ENCODE assay signal across 14 cellular contexts in genomic region chr17:82359451-82360074, GRCh38. TPM values are rescaled to one million over a fixed set of nuclear protein-coding genes. Genes with fewer than 3 reads are reported as not detected.
DNase-seq lines count a peak whose midpoint lies in the region; ATAC-seq, FAIRE-seq and TF ChIP-seq lines count a peak whose summit lies in the region.
"Not testable (repeated sequence)": the region's sequence is repeated elsewhere in the genome, so short reads cannot be mapped to it uniquely, and the experiment has no call there.
"Had no signal": no experiment of that assay in that cellular context is flagged by ENCODE, and none has a peak within 500 bp of the region (broad histone marks: within the 10 kb centered on the region; RNA-seq: fewer than 3 reads in every experiment).

No MANE protein-coding gene starts in this region.

- peaks cover 20% of the 10 kb centered on the region for H4K20me1 ChIP-seq in DND-41 (ENCODE audit: insufficient read depth, low read length)
- H4K20me1 ChIP-seq in OCI-LY3 (ENCODE audit: insufficient read depth, low read length); astrocyte (ENCODE audit: insufficient read depth, low read length); osteoblast (ENCODE audit: insufficient read depth, low read length): not testable (repeated sequence)

- POLR2A ChIA-PET in A549 (lab: Yijun Ruan, JAX): not testable (repeated sequence)

- not testable (repeated sequence) for H3K18ac ChIP-seq in mesenchymal stem cell (ENCODE audit: low read depth in 1 of 2, low read length in 2 of 2)

- H3K36me3 Mint-ChIP-seq in astrocyte (ENCODE audit: low read depth, unreplicated experiment): not testable (repeated sequence)

- peaks cover 22% of the 10 kb centered on the region for H3K36me3 ChIP-seq in DND-41 (ENCODE audit: insufficient read depth, low read length)
- H3K36me3 ChIP-seq in KOPT-K1 (ENCODE audit: insufficient read depth, low read length); OCI-LY3 (replicated peaks; ENCODE audit: low read depth, low read length); astrocyte (ENCODE audit: insufficient read depth, low read length); mesenchymal stem cell (ENCODE audit: control insufficient read depth in 1 of 2, insufficient read depth in 2 of 2, low read depth in 1 of 2, low read length in 2 of 2); osteoblast (ENCODE audit: insufficient read depth, low read length): not testable (repeated sequence)

- 0% methylated on average over 1 of the region's 1 CpG for WGBS in A549 (ENCODE audit: missing lambda C conversion rate)
- WGBS in mesenchymal stem cell: 68% methylated on average over 1 of the region's 1 CpG

- not testable (repeated sequence) for ATAC-seq in A549; DND-41 (ENCODE audit: insufficient read depth, low read depth)

- not testable (repeated sequence) for FAIRE-seq in A549 (lab: Jason Lieb, UNC)
- FAIRE-seq in astrocyte (lab: Jason Lieb, UNC): peak; percentile 32

- not testable (repeated sequence) for H3K4me3 Mint-ChIP-seq in astrocyte (ENCODE audit: unreplicated experiment)

- H2AK5ac ChIP-seq in mesenchymal stem cell (ENCODE audit: low read length, severe bottlenecking): not testable (repeated sequence)

- H3K27me3 Mint-ChIP-seq in astrocyte (ENCODE audit: low read depth, unreplicated experiment): peaks cover 41% of the 10 kb centered on the region

- TF ChIP-seq RAD21 in A549 (conservative IDR thresholded peaks at IDR 0.05 in 1 of 2, IDR thresholded peaks at IDR 0.05 in 1 of 2): not testable (repeated sequence)

- not testable (repeated sequence) for H2BK120ac ChIP-seq in mesenchymal stem cell (ENCODE audit: low read depth, low read length)

- not testable (repeated sequence) for TF ChIP-seq EP300 in A549 (IDR thresholded peaks at IDR 0.05)

- CTCF ChIA-PET in A549 (lab: Yijun Ruan, JAX): interaction anchor here (1.0 kb wide), 1 partner anchor 9 kb away, joined by 4 read pairs; no protein-coding TSS in a partner anchor

- peak overlapping the region; percentile 3; the same call in 1 of the 2 replicates for H2AFZ ChIP-seq in DND-41 (ENCODE audit: low read depth, low read length)
- H2AFZ ChIP-seq in OCI-LY3 (ENCODE audit: low read depth, low read length); astrocyte (ENCODE audit: low read depth, low read length); mesenchymal stem cell (ENCODE audit: low read depth, low read length); osteoblast (ENCODE audit: low read length): not testable (repeated sequence)

- H4K91ac ChIP-seq in mesenchymal stem cell (ENCODE audit: low read length): not testable (repeated sequence)

- not testable (repeated sequence) for H3K4me1 Mint-ChIP-seq in astrocyte (ENCODE audit: low read depth, unreplicated experiment)

- H3K14ac ChIP-seq in mesenchymal stem cell (ENCODE audit: low read length in 2 of 2): not testable (repeated sequence)

- H2BK15ac ChIP-seq in mesenchymal stem cell (ENCODE audit: low read depth, poor library complexity, severe bottlenecking): not testable (repeated sequence)

- not testable (repeated sequence) for H3K23ac ChIP-seq in mesenchymal stem cell (ENCODE audit: low read length in 2 of 2)

- not testable (repeated sequence) for H3K4me3 ChIP-seq in A549; OCI-LY3 (ENCODE audit: low read length); astrocyte (ENCODE audit: insufficient read depth, low read depth, low read length); mesenchymal stem cell (ENCODE audit: insufficient read depth in 1 of 2, low read depth in 1 of 2, low read length in 2 of 2); osteoblast (ENCODE audit: insufficient read depth, low read length)
- peak overlapping the region; percentile 2 to 56; a peak in 3 of 4 replicates for H3K4me3 ChIP-seq in DND-41 (ENCODE audit: low read depth in 1 of 2, low read length in 2 of 2)

- H4K8ac ChIP-seq in mesenchymal stem cell (ENCODE audit: low read length): not testable (repeated sequence)

- H3K4me1 ChIP-seq in A549: peaks cover 17% of the 10 kb centered on the region
- H3K4me1 ChIP-seq in DND-41 (ENCODE audit: insufficient read depth, low read length): peaks cover 53% of the 10 kb centered on the region
- H3K4me1 ChIP-seq in OCI-LY3 (ENCODE audit: low read length): peaks cover 34% of the 10 kb centered on the region
- H3K4me1 ChIP-seq in astrocyte (ENCODE audit: insufficient read depth, low read length); osteoblast (ENCODE audit: insufficient read depth, low read length): not testable (repeated sequence)
- peaks cover 27% of the 10 kb centered on the region for H3K4me1 ChIP-seq in mesenchymal stem cell (ENCODE audit: control insufficient read depth, insufficient read depth, low read depth, low read length)

- H3K27ac ChIP-seq in A549 (peak overlapping the region in 1 of 2 experiments; percentile 70; a peak in 2 of 6 replicates), DND-41 (ENCODE audit: low read length) (peak overlapping the region; percentile 78), KOPT-K1 (ENCODE audit: low read depth, low read length, poor library complexity, severe bottlenecking) (peak overlapping the region; percentile 57), OCI-LY3 (ENCODE audit: low read length) (peak overlapping the region; percentile 41)
- not testable (repeated sequence) for H3K27ac ChIP-seq in astrocyte (ENCODE audit: low read depth, low read length); mesenchymal stem cell (ENCODE audit: low read length, poor library complexity, severe bottlenecking); osteoblast (ENCODE audit: low read depth, low read length)

- H3K4ac ChIP-seq in mesenchymal stem cell (ENCODE audit: low read depth in 1 of 2, low read length in 2 of 2): not testable (repeated sequence)

- H3K27me3 ChIP-seq in DND-41 (ENCODE audit: insufficient read depth, low read length, poor library complexity); OCI-LY3 (ENCODE audit: low read depth, low read length); astrocyte (ENCODE audit: insufficient read depth, low read length): not testable (repeated sequence)
- H3K27me3 ChIP-seq in mesenchymal stem cell (ENCODE audit: control insufficient read depth in 1 of 2, insufficient read depth in 1 of 2, low read length in 2 of 2): peaks cover 11 to 44% of the 10 kb centered on the region in 2 experiments
- peaks cover 20% of the 10 kb centered on the region for H3K27me3 ChIP-seq in osteoblast (ENCODE audit: insufficient read depth, low read length)

- peaks cover 26% of the 10 kb centered on the region for H3K79me2 ChIP-seq in DND-41 (ENCODE audit: insufficient read depth, low read length)
- H3K79me2 ChIP-seq in OCI-LY3 (ENCODE audit: low read length); astrocyte (ENCODE audit: insufficient read depth, low read length); osteoblast (ENCODE audit: insufficient read depth, low read length): not testable (repeated sequence)

- peak overlapping the region; percentile 55 for H3K9ac ChIP-seq in DND-41 (ENCODE audit: low read depth, low read length)
- not testable (repeated sequence) for H3K9ac ChIP-seq in OCI-LY3 (ENCODE audit: low read length); astrocyte (ENCODE audit: low read length); mesenchymal stem cell (ENCODE audit: low read length)

- H3K4me2 ChIP-seq in A549; OCI-LY3 (ENCODE audit: low read length); astrocyte (ENCODE audit: low read length); mesenchymal stem cell (ENCODE audit: low read length, poor library complexity, severe bottlenecking); osteoblast (ENCODE audit: insufficient read depth, low read length): not testable (repeated sequence)
- H3K4me2 ChIP-seq in DND-41 (ENCODE audit: insufficient read depth, low read length): peak overlapping the region; percentile 63

- H3K27ac Mint-ChIP-seq in astrocyte (ENCODE audit: unreplicated experiment): not testable (repeated sequence)

- not testable (repeated sequence) for H3K9me3 ChIP-seq in A549; DND-41 (ENCODE audit: insufficient read depth, low read length, severe bottlenecking); KOPT-K1 (ENCODE audit: insufficient read depth, low read length, poor library complexity, severe bottlenecking); OCI-LY3 (ENCODE audit: insufficient read depth, low read length); astrocyte (ENCODE audit: insufficient read depth, low read depth, low read length); mesenchymal stem cell (ENCODE audit: control insufficient read depth, low read length); osteoblast (ENCODE audit: low read depth, low read length)

- TF ChIP-seq CTCF in A549 (IDR thresholded peaks at IDR 0.05); DND-41 (IDR thresholded peaks at IDR 0.05; ENCODE audit: borderline replicate concordance, extremely low read depth, low read length, poor library complexity, severe bottlenecking); OCI-LY3 (IDR thresholded peaks at IDR 0.05; ENCODE audit: low read depth, low read length); astrocyte (IDR thresholded peaks at IDR 0.05; ENCODE audit: insufficient read depth, low read depth, low read length); osteoblast (IDR thresholded peaks at IDR 0.05; ENCODE audit: extremely low read depth, low read depth, low read length): not testable (repeated sequence)

- not testable (repeated sequence) for DNase-seq in A549 (ENCODE audit: low read depth in 1 of 2, low spot score in 1 of 2); DND-41; astrocyte (ENCODE audit: low read depth)
- DNase-seq in mesenchymal stem cell (peak; percentile 21), osteoblast (ENCODE audit: insufficient read length, low spot score, missing footprints) (peak; percentile 30)

- TF ChIP-seq POLR2A in A549 (IDR thresholded peaks at IDR 0.05; ENCODE audit: low read length): not testable (repeated sequence)

- not testable (repeated sequence) for H2BK12ac ChIP-seq in mesenchymal stem cell (ENCODE audit: low read length in 2 of 2)

- not testable (repeated sequence) for H3K9me3 Mint-ChIP-seq in astrocyte (ENCODE audit: unreplicated experiment)

- H3K79me1 ChIP-seq in mesenchymal stem cell (replicated peaks; ENCODE audit: low read length, poor library complexity, severe bottlenecking): not testable (repeated sequence)

- H2BK5ac ChIP-seq in mesenchymal stem cell (ENCODE audit: low read depth, low read length, poor library complexity, severe bottlenecking): not testable (repeated sequence)

RNA-seq across cellular contexts. Expression of gene TEX19, which starts 0.5 kb away (rescaled TPM):
- polyA plus RNA-seq in A549 (2011; rRNA removed) (0.32 and 0.43 TPM in 2 replicates), A549 (2017; fragmentation: RNase III; extraction: RNeasy Plus Mini Kit Qiagen cat#74134 plus additional on column Dnase treatment) (0.50 to 0.66 TPM (median 0.55 TPM) in 3 replicates)
- 0.74 and 0.80 TPM in 2 replicates for polyA plus RNA-seq in A549 (2012; cell fraction: cytosol; rRNA removed)
- polyA plus RNA-seq in A549 (2012; cell fraction: nucleus; rRNA removed): 0.55 and 0.59 TPM in 2 replicates
- polyA minus RNA-seq in A549 (2011; rRNA and poly(A)+ RNA removed): 0.44 and 0.58 TPM in 2 replicates
- total RNA-seq in astrocyte (not detected in 2 replicates), osteoblast (under 0.01 and 0.29 TPM in 2 replicates)
- 0.03 TPM for polyA plus RNA-seq in mesenchymal stem cell (2013, experiment 1 of 2)
- polyA plus RNA-seq in mesenchymal stem cell (2013, experiment 2 of 2): not detected
- total RNA-seq: CD4-positive, alpha-beta T cell; Daoy had no signal

RNA-seq across cellular contexts. Expression of gene UTS2R, which starts 12.0 kb away (rescaled TPM):
- polyA plus RNA-seq in A549 (2011; rRNA removed) (not detected in 2 replicates), A549 (2017; fragmentation: RNase III; extraction: RNeasy Plus Mini Kit Qiagen cat#74134 plus additional on column Dnase treatment) (not detected in 3 replicates)
- polyA plus RNA-seq in A549 (2012; cell fraction: cytosol; rRNA removed): not detected in 2 replicates
- 0.06 and 0.11 TPM in 2 replicates for polyA plus RNA-seq in A549 (2012; cell fraction: nucleus; rRNA removed)
- polyA minus RNA-seq in A549 (2011; rRNA and poly(A)+ RNA removed): not detected in 2 replicates
- total RNA-seq in astrocyte (not detected in 2 replicates), osteoblast (not detected in 2 replicates)
- not detected for polyA plus RNA-seq in mesenchymal stem cell (2013, experiment 1 of 2)
- polyA plus RNA-seq in mesenchymal stem cell (2013, experiment 2 of 2): not detected
- total RNA-seq: CD4-positive, alpha-beta T cell; Daoy; H7 had no signal
- polyA plus RNA-seq: AG04450, GM23338, IgD-negative memory B cell had no signal

RNA-seq across cellular contexts. Expression of gene SECTM1, which starts 26.0 kb away (rescaled TPM):
- 0.22 and 0.58 TPM in 2 replicates for polyA plus RNA-seq in A549 (2011; rRNA removed)
- polyA plus RNA-seq in A549 (2012; cell fraction: cytosol; rRNA removed): 0.31 and 0.52 TPM in 2 replicates
- 0.58 and 0.83 TPM in 2 replicates for polyA plus RNA-seq in A549 (2012; cell fraction: nucleus; rRNA removed)
- polyA plus RNA-seq in A549 (2017; fragmentation: RNase III; extraction: RNeasy Plus Mini Kit Qiagen cat#74134 plus additional on column Dnase treatment): 1.5 to 2.5 TPM (median 2.0 TPM) in 3 replicates
- polyA minus RNA-seq in A549 (2011; rRNA and poly(A)+ RNA removed): not detected in 2 replicates
- 0.27 TPM in 1 of 2 replicates, not detected in the other for total RNA-seq in astrocyte
- 3.1 TPM for polyA plus RNA-seq in mesenchymal stem cell (2013, experiment 1 of 2)
- polyA plus RNA-seq in mesenchymal stem cell (2013, experiment 2 of 2): 3.2 TPM
- total RNA-seq in osteoblast: 5.8 and 11.5 TPM in 2 replicates

RNA-seq across cellular contexts. Expression of gene CD7, which starts 42.2 kb away (rescaled TPM):
- polyA plus RNA-seq in A549 (2011; rRNA removed): not detected in 2 replicates
- polyA plus RNA-seq in A549 (2012; cell fraction: cytosol; rRNA removed): not detected in 2 replicates
- polyA plus RNA-seq in A549 (2012; cell fraction: nucleus; rRNA removed): 0.07 TPM in 1 of 2 replicates, not detected in the other
- not detected in 3 replicates for polyA plus RNA-seq in A549 (2017; fragmentation: RNase III; extraction: RNeasy Plus Mini Kit Qiagen cat#74134 plus additional on column Dnase treatment)
- not detected in 2 replicates for polyA minus RNA-seq in A549 (2011; rRNA and poly(A)+ RNA removed)
- 0.18 and 0.24 TPM in 2 replicates for total RNA-seq in astrocyte
- polyA plus RNA-seq in mesenchymal stem cell (2013, experiment 1 of 2): 0.03 TPM
- polyA plus RNA-seq in mesenchymal stem cell (2013, experiment 2 of 2): 0.12 TPM
- not detected in 2 replicates for total RNA-seq in osteoblast
- total RNA-seq: A673, Daoy had no signal

RNA-seq across cellular contexts. Expression of gene HEXD, which starts 58.6 kb away (rescaled TPM):
- polyA plus RNA-seq in A549 (2011; rRNA removed) (18.0 and 18.4 TPM in 2 replicates), A549 (2017; fragmentation: RNase III; extraction: RNeasy Plus Mini Kit Qiagen cat#74134 plus additional on column Dnase treatment) (15.9 to 21.4 TPM (median 19.5 TPM) in 3 replicates)
- polyA plus RNA-seq in A549 (2012; cell fraction: cytosol; rRNA removed): 16.4 and 22.2 TPM in 2 replicates
- polyA plus RNA-seq in A549 (2012; cell fraction: nucleus; rRNA removed): 121 and 156 TPM in 2 replicates
- 15.9 and 16.2 TPM in 2 replicates for polyA minus RNA-seq in A549 (2011; rRNA and poly(A)+ RNA removed)
- total RNA-seq in astrocyte (11.1 and 15.0 TPM in 2 replicates), osteoblast (13.0 and 20.3 TPM in 2 replicates)
- polyA plus RNA-seq in mesenchymal stem cell (2013, experiment 1 of 2): 6.2 TPM
- polyA plus RNA-seq in mesenchymal stem cell (2013, experiment 2 of 2): 5.8 TPM
